Comparison of ENCODE assay signal across 1 cellular context in the genomic region with DNA sequence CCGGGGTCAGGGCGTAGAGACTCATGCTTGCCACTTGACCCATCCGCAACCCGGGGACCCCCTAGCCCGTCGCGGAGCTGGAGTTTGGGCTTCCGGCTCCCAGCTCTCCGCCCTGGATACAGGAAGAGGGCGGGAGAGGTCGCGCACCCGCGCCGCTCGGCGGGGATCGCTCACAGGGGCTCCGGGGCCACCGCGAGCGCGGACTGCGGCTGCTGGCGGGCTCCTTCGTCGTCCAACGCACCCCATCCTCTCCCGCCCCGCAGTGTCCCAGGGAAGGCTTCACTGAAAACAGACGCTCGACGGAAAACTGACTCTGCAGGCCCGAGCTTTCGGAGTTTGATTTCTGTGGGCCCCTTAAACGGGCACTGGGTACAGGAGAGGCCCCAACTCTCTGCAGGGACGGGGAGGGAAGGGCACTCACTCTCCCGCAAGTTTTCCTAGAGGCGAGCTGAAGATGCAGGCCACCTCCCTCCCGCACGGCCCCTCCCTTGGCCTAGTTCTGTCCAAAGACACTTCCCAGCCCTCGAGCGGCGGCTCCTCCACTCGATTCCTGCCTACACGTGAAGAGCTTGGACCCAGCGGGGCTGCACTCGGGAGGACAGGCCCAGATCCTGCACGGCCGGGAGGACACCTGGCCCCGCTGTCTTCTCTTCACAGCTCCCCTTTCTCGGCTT.
TF ChIP-seq lines count a peak whose summit lies in the region.

No MANE protein-coding gene starts in this region.

TF ChIP-seq in H1, 55 proteins besides CTCF, POLR2A, EP300 and RAD21 (continued from another document):
- TF ChIP-seq RFX5 (IDR thresholded peaks at IDR 0.05; ENCODE audit: borderline replicate concordance, low read depth, low read length) = no peak
- no peak for TF ChIP-seq MAFK (IDR thresholded peaks at IDR 0.05; ENCODE audit: low read depth, low read length)
- TF ChIP-seq, protein P1, sequence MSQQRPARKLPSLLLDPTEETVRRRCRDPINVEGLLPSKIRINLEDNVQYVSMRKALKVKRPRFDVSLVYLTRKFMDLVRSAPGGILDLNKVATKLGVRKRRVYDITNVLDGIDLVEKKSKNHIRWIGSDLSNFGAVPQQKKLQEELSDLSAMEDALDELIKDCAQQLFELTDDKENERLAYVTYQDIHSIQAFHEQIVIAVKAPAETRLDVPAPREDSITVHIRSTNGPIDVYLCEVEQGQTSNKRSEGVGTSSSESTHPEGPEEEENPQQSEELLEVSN (IDR thresholded peaks at IDR 0.05) = peak; percentile 28
- TF ChIP-seq CBX8 (IDR thresholded peaks at IDR 0.05; ENCODE audit: borderline replicate concordance, low read depth, low read length) = no peak
- TF ChIP-seq TCF12 (IDR thresholded peaks at IDR 0.05; ENCODE audit: low read depth, low read length) = 0 out of 2 replicates have a peak, but pooled peaks have one; percentile 3
- no peak for TF ChIP-seq TAF1 (IDR thresholded peaks at IDR 0.05; ENCODE audit: low read depth, low read length)
- TF ChIP-seq BRCA1 (IDR thresholded peaks at IDR 0.05; ENCODE audit: low read depth, low read length) = no peak
- no peak for TF ChIP-seq KDM1A (IDR thresholded peaks at IDR 0.05; ENCODE audit: borderline replicate concordance, low read length)
- no peak for TF ChIP-seq SRF (IDR thresholded peaks at IDR 0.05; ENCODE audit: low read depth, low read length)
- no peak for TF ChIP-seq ZNF274 (IDR thresholded peaks at IDR 0.05; ENCODE audit: borderline replicate concordance, extremely low read depth, low read length)
- TF ChIP-seq ATF2 (IDR thresholded peaks at IDR 0.05; ENCODE audit: low read length) = no peak
- TF ChIP-seq TAF7 (optimal IDR thresholded peaks at IDR 0.05; ENCODE audit: borderline replicate concordance, low read depth, low read length) = no peak
- TF ChIP-seq POLR2AphosphoS5 (IDR thresholded peaks at IDR 0.05; ENCODE audit: low read depth, low read length) = no peak
- TF ChIP-seq CHD2 (IDR thresholded peaks at IDR 0.05; ENCODE audit: low read length) = no peak
- peak; percentile 90 for TF ChIP-seq KDM4A (IDR thresholded peaks at IDR 0.05; ENCODE audit: low read depth, low read length, severe bottlenecking)
- peak; percentile 99 for TF ChIP-seq CTBP2 (IDR thresholded peaks at IDR 0.05; ENCODE audit: borderline replicate concordance, insufficient read depth, insufficient read length, low read length)
- no peak for TF ChIP-seq NRF1 (IDR thresholded peaks at IDR 0.05; ENCODE audit: low read depth, low read length)
- no peak; the same call in 1 of the 2 replicates for TF ChIP-seq SP4 (IDR thresholded peaks at IDR 0.05; ENCODE audit: low read length)
- peak; percentile 4; the same call in 1 of the 2 replicates for TF ChIP-seq YY1 (IDR thresholded peaks at IDR 0.05; ENCODE audit: low read depth, low read length)
- peak; percentile 33; the same call in 1 of the 2 replicates for TF ChIP-seq SUZ12 (IDR thresholded peaks at IDR 0.05; ENCODE audit: low read length)
- TF ChIP-seq POU5F1 (IDR thresholded peaks at IDR 0.05; ENCODE audit: low read depth, low read length) = no peak
- TF ChIP-seq SIN3A (conservative IDR thresholded peaks at IDR 0.05 in 1 of 2, IDR thresholded peaks at IDR 0.05 in 1 of 2; ENCODE audit: low read depth in 1 of 2, low read length in 2 of 2) = 0 out of 4 replicates have a peak, but pooled peaks of 1 of the 2 experiments have one; percentile 36
- no peak for TF ChIP-seq JUND (IDR thresholded peaks at IDR 0.05; ENCODE audit: low read length)
- TF ChIP-seq TBP (IDR thresholded peaks at IDR 0.05; ENCODE audit: low read depth, low read length) = no peak
- no peak for TF ChIP-seq NANOG (IDR thresholded peaks at IDR 0.05; ENCODE audit: insufficient read depth, low read depth, low read length, poor library complexity, severe bottlenecking)
- TF ChIP-seq BACH1 (IDR thresholded peaks at IDR 0.05; ENCODE audit: low read length) = no peak
- TF ChIP-seq RNF2 (IDR thresholded peaks at IDR 0.05; ENCODE audit: borderline replicate concordance, low read depth, low read length, missing control alignments, poor library complexity, severe bottlenecking) = no peak
- TF ChIP-seq SIRT6 (IDR thresholded peaks at IDR 0.05; ENCODE audit: low read length) = no peak
- TF ChIP-seq, protein P2, sequence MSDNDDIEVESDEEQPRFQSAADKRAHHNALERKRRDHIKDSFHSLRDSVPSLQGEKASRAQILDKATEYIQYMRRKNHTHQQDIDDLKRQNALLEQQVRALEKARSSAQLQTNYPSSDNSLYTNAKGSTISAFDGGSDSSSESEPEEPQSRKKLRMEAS (IDR thresholded peaks at IDR 0.05) = peak; percentile 80; the same call in 1 of the 2 replicates
- peak; percentile 94 for TF ChIP-seq ASH2L (IDR thresholded peaks at IDR 0.05; ENCODE audit: low read length)
- no peak for TF ChIP-seq RBBP5 (IDR thresholded peaks at IDR 0.05; ENCODE audit: borderline replicate concordance, low read depth, low read length)
- no peak for TF ChIP-seq HDAC6 (IDR thresholded peaks at IDR 0.05; ENCODE audit: low read depth, low read length)
- no peak for TF ChIP-seq FOSL1 (IDR thresholded peaks at IDR 0.05; ENCODE audit: insufficient read depth, low read depth, low read length)
- no peak for TF ChIP-seq KDM5A (IDR thresholded peaks at IDR 0.05; ENCODE audit: low read length)
- no peak for TF ChIP-seq BCL11A (IDR thresholded peaks at IDR 0.05; ENCODE audit: low read depth in 2 of 2, low read length in 2 of 2)
- no peak for TF ChIP-seq CBX5 (IDR thresholded peaks at IDR 0.05; ENCODE audit: low read depth, low read length)
- TF ChIP-seq HDAC2 (IDR thresholded peaks at IDR 0.05; ENCODE audit: borderline replicate concordance in 1 of 2, low read depth in 2 of 2, low read length in 2 of 2) = no peak
- TF ChIP-seq, protein P3, sequence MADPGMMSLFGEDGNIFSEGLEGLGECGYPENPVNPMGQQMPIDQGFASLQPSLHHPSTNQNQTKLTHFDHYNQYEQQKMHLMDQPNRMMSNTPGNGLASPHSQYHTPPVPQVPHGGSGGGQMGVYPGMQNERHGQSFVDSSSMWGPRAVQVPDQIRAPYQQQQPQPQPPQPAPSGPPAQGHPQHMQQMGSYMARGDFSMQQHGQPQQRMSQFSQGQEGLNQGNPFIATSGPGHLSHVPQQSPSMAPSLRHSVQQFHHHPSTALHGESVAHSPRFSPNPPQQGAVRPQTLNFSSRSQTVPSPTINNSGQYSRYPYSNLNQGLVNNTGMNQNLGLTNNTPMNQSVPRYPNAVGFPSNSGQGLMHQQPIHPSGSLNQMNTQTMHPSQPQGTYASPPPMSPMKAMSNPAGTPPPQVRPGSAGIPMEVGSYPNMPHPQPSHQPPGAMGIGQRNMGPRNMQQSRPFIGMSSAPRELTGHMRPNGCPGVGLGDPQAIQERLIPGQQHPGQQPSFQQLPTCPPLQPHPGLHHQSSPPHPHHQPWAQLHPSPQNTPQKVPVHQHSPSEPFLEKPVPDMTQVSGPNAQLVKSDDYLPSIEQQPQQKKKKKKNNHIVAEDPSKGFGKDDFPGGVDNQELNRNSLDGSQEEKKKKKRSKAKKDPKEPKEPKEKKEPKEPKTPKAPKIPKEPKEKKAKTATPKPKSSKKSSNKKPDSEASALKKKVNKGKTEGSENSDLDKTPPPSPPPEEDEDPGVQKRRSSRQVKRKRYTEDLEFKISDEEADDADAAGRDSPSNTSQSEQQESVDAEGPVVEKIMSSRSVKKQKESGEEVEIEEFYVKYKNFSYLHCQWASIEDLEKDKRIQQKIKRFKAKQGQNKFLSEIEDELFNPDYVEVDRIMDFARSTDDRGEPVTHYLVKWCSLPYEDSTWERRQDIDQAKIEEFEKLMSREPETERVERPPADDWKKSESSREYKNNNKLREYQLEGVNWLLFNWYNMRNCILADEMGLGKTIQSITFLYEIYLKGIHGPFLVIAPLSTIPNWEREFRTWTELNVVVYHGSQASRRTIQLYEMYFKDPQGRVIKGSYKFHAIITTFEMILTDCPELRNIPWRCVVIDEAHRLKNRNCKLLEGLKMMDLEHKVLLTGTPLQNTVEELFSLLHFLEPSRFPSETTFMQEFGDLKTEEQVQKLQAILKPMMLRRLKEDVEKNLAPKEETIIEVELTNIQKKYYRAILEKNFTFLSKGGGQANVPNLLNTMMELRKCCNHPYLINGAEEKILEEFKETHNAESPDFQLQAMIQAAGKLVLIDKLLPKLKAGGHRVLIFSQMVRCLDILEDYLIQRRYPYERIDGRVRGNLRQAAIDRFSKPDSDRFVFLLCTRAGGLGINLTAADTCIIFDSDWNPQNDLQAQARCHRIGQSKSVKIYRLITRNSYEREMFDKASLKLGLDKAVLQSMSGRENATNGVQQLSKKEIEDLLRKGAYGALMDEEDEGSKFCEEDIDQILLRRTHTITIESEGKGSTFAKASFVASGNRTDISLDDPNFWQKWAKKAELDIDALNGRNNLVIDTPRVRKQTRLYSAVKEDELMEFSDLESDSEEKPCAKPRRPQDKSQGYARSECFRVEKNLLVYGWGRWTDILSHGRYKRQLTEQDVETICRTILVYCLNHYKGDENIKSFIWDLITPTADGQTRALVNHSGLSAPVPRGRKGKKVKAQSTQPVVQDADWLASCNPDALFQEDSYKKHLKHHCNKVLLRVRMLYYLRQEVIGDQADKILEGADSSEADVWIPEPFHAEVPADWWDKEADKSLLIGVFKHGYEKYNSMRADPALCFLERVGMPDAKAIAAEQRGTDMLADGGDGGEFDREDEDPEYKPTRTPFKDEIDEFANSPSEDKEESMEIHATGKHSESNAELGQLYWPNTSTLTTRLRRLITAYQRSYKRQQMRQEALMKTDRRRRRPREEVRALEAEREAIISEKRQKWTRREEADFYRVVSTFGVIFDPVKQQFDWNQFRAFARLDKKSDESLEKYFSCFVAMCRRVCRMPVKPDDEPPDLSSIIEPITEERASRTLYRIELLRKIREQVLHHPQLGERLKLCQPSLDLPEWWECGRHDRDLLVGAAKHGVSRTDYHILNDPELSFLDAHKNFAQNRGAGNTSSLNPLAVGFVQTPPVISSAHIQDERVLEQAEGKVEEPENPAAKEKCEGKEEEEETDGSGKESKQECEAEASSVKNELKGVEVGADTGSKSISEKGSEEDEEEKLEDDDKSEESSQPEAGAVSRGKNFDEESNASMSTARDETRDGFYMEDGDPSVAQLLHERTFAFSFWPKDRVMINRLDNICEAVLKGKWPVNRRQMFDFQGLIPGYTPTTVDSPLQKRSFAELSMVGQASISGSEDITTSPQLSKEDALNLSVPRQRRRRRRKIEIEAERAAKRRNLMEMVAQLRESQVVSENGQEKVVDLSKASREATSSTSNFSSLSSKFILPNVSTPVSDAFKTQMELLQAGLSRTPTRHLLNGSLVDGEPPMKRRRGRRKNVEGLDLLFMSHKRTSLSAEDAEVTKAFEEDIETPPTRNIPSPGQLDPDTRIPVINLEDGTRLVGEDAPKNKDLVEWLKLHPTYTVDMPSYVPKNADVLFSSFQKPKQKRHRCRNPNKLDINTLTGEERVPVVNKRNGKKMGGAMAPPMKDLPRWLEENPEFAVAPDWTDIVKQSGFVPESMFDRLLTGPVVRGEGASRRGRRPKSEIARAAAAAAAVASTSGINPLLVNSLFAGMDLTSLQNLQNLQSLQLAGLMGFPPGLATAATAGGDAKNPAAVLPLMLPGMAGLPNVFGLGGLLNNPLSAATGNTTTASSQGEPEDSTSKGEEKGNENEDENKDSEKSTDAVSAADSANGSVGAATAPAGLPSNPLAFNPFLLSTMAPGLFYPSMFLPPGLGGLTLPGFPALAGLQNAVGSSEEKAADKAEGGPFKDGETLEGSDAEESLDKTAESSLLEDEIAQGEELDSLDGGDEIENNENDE (IDR thresholded peaks at IDR 0.05; ENCODE audit: insufficient replicate concordance, low read length) = peak; percentile 22
- TF ChIP-seq EGR1 (IDR thresholded peaks at IDR 0.05; ENCODE audit: borderline replicate concordance, low read depth, low read length) = peak; percentile 82
